Comparison of ENCODE assay signal across 8 cellular contexts in the genomic region with DNA sequence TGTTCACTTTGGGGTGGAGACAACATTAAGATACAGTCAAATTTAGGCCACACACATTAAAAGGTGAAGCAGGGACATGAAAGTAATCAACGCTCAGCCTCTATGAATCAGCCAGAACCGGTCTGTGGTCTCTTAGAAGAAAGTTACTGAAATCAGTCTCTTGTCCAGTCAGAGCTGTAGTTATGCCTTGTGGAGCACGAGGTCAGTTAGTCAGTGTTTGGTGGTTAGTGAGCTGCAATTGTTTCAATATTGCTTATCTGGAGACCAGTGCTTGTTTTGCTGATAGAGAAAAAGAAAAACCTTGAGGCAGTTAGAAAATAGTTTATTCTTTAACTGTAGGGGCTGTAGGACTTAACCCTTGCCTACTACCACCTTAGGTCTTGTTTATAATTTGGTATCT.
DNase-seq lines count a peak whose midpoint lies in the region; ATAC-seq and TF ChIP-seq lines count a peak whose summit lies in the region.

No MANE protein-coding gene starts in this region.

- peak; percentile 92 for ATAC-seq in GM21515 (IDR thresholded peaks at IDR 0.05; ENCODE audit: unreplicated experiment)
- ATAC-seq in HG03571 (IDR thresholded peaks at IDR 0.05; ENCODE audit: unreplicated experiment) = peak; percentile 94
- ATAC-seq in WTC11 = no peak

- no peaks in the 10 kb centered on the region for H3K9me3 ChIP-seq in MM.1S (replicated peaks; ENCODE audit: insufficient read depth, low read length)

- no peaks in the 10 kb centered on the region for H3K79me2 ChIP-seq in MM.1S (ENCODE audit: low read length)

- H2AFZ ChIP-seq in MM.1S (ENCODE audit: low read length) = no peak overlapping the region

- H3K4me3 ChIP-seq in MM.1S (ENCODE audit: low read length) = no peak overlapping the region

- H3F3A ChIP-seq in MM.1S (ENCODE audit: insufficient read depth, low read length) = no peaks in the 10 kb centered on the region

- H3K4me2 ChIP-seq in MM.1S (ENCODE audit: low read depth, low read length) = no peak overlapping the region

- 0 out of 2 replicates have a peak, but pooled peaks cover 3% of the 10 kb centered on the region for H3K4me1 ChIP-seq in MM.1S (ENCODE audit: low read length)

- no peak overlapping the region for H3K4me3 Mint-ChIP-seq in WTC11

- POLR2A ChIA-PET in WTC11 (lab: Charles Lee) (interaction anchor here (1.9 kb wide), 1 partner anchor 317 kb away, joined by 4 read pairs; no protein-coding TSS in a partner anchor), HEK293T (lab: Yijun Ruan, JAX) (no interaction called here)

- H3K9me3 Mint-ChIP-seq in WTC11 = peaks cover 27% of the 10 kb centered on the region

- TF ChIP-seq CTCF in MM.1S (IDR thresholded peaks at IDR 0.05; ENCODE audit: low read length) (no peak), WTC11 (IDR thresholded peaks at IDR 0.05) (no peak)

- H3K9ac ChIP-seq in MM.1S (ENCODE audit: low read length) = no peak overlapping the region

- H4K20me1 ChIP-seq in MM.1S (ENCODE audit: insufficient read depth, low read length) = no peaks in the 10 kb centered on the region

- peaks cover 20% of the 10 kb centered on the region for H3K36me3 Mint-ChIP-seq in WTC11

- CTCF ChIA-PET in WTC11 (lab: Charles Lee) = interaction anchor here (0.9 to 2.1 kb wide), 13 partner anchors 9 to 429 kb away, joined by 3 to 61 read pairs (median 8); a partner anchor contains a TSS
- CTCF ChIA-PET in HEK293T (lab: Yijun Ruan, JAX) = interaction anchor here (1.1 kb wide), 1 partner anchor 181 kb away, joined by 3 read pairs; no protein-coding TSS in a partner anchor

- no peaks in the 10 kb centered on the region for H3K27me3 ChIP-seq in MM.1S (replicated peaks; ENCODE audit: insufficient read depth, low read length)

- peak; percentile 17 for DNase-seq in GM04504 (ENCODE audit: low read depth)
- peak; percentile 86 for DNase-seq in foreskin melanocyte
- DNase-seq in NCI-H2171 (lab: John Stamatoyannopoulos, UW) = no peak
- DNase-seq in MM.1S = no peak
- DNase-seq in WTC11 (ENCODE audit: low spot score) = no peak
- DNase-seq in HEK293T (ENCODE audit: extremely low spot score) = no peak

- no peaks in the 10 kb centered on the region for H3K9me2 ChIP-seq in MM.1S (replicated peaks; ENCODE audit: insufficient read depth, low read length)

- H3K36me3 ChIP-seq in MM.1S (replicated peaks; ENCODE audit: insufficient read depth, low read length) = no peaks in the 10 kb centered on the region

- H3K27ac ChIP-seq in MM.1S (ENCODE audit: low read length) = no peak overlapping the region

- H3K27ac Mint-ChIP-seq in WTC11 = no peak overlapping the region

- H3K27me3 Mint-ChIP-seq in WTC11 (ENCODE audit: low read depth) = no peaks in the 10 kb centered on the region; the same call in none of the 2 replicates

- peaks cover 12% of the 10 kb centered on the region for H3K4me1 Mint-ChIP-seq in WTC11

TF ChIP-seq in WTC11, 78 proteins besides CTCF, POLR2A, EP300 and RAD21 (continues in another document):
- TF ChIP-seq ZNF232 (CRISPR knock-in tag; IDR thresholded peaks at IDR 0.05) (no peak), TEAD4 (CRISPR knock-in tag; IDR thresholded peaks at IDR 0.05) (no peak), FOXP1 (CRISPR knock-in tag; IDR thresholded peaks at IDR 0.05; ENCODE audit: borderline replicate concordance) (no peak), EMX1 (CRISPR knock-in tag; IDR thresholded peaks at IDR 0.05) (no peak), SP1 (CRISPR knock-in tag; conservative IDR thresholded peaks at IDR 0.05) (no peak), NFATC4 (CRISPR knock-in tag; IDR thresholded peaks at IDR 0.05) (no peak), ZNF121 (CRISPR knock-in tag; IDR thresholded peaks at IDR 0.05) (no peak), ZBTB21 (CRISPR knock-in tag; IDR thresholded peaks at IDR 0.05; ENCODE audit: borderline replicate concordance) (no peak)
- TF ChIP-seq, protein P1, sequence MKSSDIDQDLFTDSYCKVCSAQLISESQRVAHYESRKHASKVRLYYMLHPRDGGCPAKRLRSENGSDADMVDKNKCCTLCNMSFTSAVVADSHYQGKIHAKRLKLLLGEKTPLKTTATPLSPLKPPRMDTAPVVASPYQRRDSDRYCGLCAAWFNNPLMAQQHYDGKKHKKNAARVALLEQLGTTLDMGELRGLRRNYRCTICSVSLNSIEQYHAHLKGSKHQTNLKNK (CRISPR knock-in tag; IDR thresholded peaks at IDR 0.05) = no peak
- TF ChIP-seq, protein P2, sequence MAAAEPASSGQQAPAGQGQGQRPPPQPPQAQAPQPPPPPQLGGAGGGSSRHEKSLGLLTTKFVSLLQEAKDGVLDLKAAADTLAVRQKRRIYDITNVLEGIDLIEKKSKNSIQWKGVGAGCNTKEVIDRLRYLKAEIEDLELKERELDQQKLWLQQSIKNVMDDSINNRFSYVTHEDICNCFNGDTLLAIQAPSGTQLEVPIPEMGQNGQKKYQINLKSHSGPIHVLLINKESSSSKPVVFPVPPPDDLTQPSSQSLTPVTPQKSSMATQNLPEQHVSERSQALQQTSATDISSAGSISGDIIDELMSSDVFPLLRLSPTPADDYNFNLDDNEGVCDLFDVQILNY (CRISPR knock-in tag; IDR thresholded peaks at IDR 0.05) = no peak
- TF ChIP-seq, protein P3, sequence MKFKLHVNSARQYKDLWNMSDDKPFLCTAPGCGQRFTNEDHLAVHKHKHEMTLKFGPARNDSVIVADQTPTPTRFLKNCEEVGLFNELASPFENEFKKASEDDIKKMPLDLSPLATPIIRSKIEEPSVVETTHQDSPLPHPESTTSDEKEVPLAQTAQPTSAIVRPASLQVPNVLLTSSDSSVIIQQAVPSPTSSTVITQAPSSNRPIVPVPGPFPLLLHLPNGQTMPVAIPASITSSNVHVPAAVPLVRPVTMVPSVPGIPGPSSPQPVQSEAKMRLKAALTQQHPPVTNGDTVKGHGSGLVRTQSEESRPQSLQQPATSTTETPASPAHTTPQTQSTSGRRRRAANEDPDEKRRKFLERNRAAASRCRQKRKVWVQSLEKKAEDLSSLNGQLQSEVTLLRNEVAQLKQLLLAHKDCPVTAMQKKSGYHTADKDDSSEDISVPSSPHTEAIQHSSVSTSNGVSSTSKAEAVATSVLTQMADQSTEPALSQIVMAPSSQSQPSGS (CRISPR knock-in tag; IDR thresholded peaks at IDR 0.05; ENCODE audit: borderline replicate concordance, low read depth) = no peak

TF ChIP-seq in HEK293T, 16 proteins besides CTCF, POLR2A, EP300 and RAD21:
- TF ChIP-seq BHLHE40 (IDR thresholded peaks at IDR 0.05; ENCODE audit: borderline replicate concordance) = no peak
- TF ChIP-seq NFRKB (IDR thresholded peaks at IDR 0.05) = no peak
- TF ChIP-seq HDGF (IDR thresholded peaks at IDR 0.05; ENCODE audit: borderline replicate concordance) = no peak
- no peak for TF ChIP-seq FOXK2 (IDR thresholded peaks at IDR 0.05)
- no peak for TF ChIP-seq ARNT (IDR thresholded peaks at IDR 0.05)
- TF ChIP-seq FOXA1 (IDR thresholded peaks at IDR 0.05) = no peak

Comparison
In these comparisons a context has a peak if more than half of its experiments do, and no peak if none do; other contexts are left out.
1. DNase-seq: peak in GM04504 (single experiment) and foreskin melanocyte (single experiment); none in NCI-H2171 (single experiment), MM.1S (single experiment), WTC11 (single experiment) and HEK293T (single experiment).